ENCODE assay signal across 34 cellular contexts in the genomic region with DNA sequence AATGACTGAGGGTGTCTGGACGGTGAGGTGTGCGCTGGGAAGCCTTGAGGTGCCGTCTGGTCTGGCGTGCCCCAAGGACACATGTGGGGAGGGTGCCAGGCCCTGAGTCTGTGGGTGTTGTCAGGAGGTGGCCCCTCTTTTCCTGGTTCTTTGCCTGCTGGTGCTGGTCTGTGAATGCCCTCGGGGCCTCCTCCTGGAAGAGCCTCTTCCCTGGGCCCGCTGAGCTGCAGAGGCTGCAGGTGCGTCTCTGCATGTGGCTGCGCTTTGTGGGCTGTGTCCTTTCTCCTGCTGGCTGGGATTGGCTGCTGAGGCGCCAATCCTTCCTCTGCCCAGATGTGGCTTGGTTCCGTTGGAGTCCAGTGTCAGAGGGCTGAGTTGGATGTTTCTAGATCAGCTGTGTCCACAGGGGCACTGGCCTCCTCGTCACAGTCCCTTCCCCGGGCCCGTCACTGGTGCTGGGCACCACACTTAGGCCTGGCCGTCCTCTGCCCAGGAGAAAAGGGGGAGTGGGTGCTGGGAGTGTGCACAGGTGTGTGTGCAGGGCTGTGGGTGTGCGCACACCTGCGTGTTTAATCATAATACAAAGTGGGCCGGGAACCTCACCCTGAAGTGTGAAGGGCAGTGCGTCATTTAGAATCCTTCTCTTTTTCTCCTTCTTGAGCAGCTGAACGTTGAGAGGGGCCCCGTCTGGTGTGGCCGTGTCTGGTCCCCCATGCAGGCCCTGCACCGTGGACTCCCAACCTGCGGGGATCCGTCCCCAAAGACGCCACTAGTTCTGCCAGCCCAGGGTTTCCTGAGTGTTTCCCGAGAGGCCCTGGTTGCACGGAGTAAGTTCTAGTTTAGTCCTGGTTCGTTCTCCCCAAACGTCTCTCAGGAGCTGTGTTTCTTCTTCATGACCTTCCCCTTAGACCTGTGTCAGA. TPM values are rescaled to one million over a fixed set of nuclear protein-coding genes. Genes with fewer than 3 reads are reported as not detected.
A peak's percentile ranks its signal among the peaks of the same experiment; 100 is the strongest.
DNase-seq lines count a peak whose midpoint lies in the region; ATAC-seq and TF ChIP-seq lines count a peak whose summit lies in the region.
"Had no signal": no experiment of that assay in that cellular context is flagged by ENCODE, and none has a peak within 500 bp of the region (broad histone marks: within the 10 kb centered on the region; RNA-seq: fewer than 3 reads in every experiment).

No MANE protein-coding gene starts in this region.

- no peaks in the 10 kb centered on the region for H3K27me3 ChIP-seq in BLaER1
- peaks cover 0 to 22% (median 10%) of the 10 kb centered on the region in 3 experiments for H3K27me3 ChIP-seq in neuronal stem cell (ENCODE audit: control insufficient read depth in 3 of 3, insufficient read depth in 3 of 3, low read depth in 1 of 3, low read length in 3 of 3)
- H3K27me3 ChIP-seq: hepatocyte, ovary had no signal

- H3K18ac ChIP-seq in neuronal stem cell (ENCODE audit: low read length): peak overlapping the region; percentile 48

- H3K4ac ChIP-seq in neuronal stem cell (ENCODE audit: low read length): no peak overlapping the region

- H3K79me1 ChIP-seq in neuronal stem cell (ENCODE audit: low read depth, low read length): peaks cover 3% of the 10 kb centered on the region

- H3K14ac ChIP-seq in neuronal stem cell (ENCODE audit: low read length): peak overlapping the region; percentile 82

- POLR2A ChIA-PET in activated B cell treated with CpG ODN at 0.5 μM for 24 hours (lab: Charles Lee) (no interaction called here), WTC11 (lab: Charles Lee) (no interaction called here)

- peaks cover 98% of the 10 kb centered on the region for H4K20me1 ChIP-seq in BLaER1

- H3K4me3 ChIP-seq in BLaER1 (0 out of 2 replicates have a peak overlapping the region, but pooled peaks have one; percentile 18), neuronal stem cell (ENCODE audit: low read length in 2 of 2) (no peak overlapping the region)
- H3K4me3 ChIP-seq: esophagus muscularis mucosa, hepatocyte, K562, left lung, ovary, SJSA1, tibial artery had no signal

- intact Hi-C loops in activated B cell treated with CpG ODN at 0.5 μM for 24 hours (cut with micrococcal nuclease): no loop called here

- H3K9me3 ChIP-seq in BLaER1: peaks cover 21% of the 10 kb centered on the region
- no peaks in the 10 kb centered on the region for H3K9me3 ChIP-seq in neuronal stem cell (replicated peaks in 1 of 2; ENCODE audit: control insufficient read depth in 2 of 2, insufficient read depth in 1 of 2, low read depth in 1 of 2, low read length in 2 of 2)
- H3K9me3 ChIP-seq: esophagus muscularis mucosa, left lung, ovary, SJSA1, tibial artery had no signal

- H3K9ac ChIP-seq in BLaER1: peak overlapping the region; percentile 61
- no peak overlapping the region for H3K9ac ChIP-seq in neuronal stem cell (ENCODE audit: low read depth, low read length, poor library complexity)

- TF ChIP-seq CTCF in activated B cell treated with CpG ODN at 0.5 μM for 24 hours (IDR thresholded peaks at IDR 0.05): no peak
- no peak for TF ChIP-seq CTCF in WTC11 (IDR thresholded peaks at IDR 0.05)

- H3K4me1 ChIP-seq in BLaER1 (peaks cover 64% of the 10 kb centered on the region), neuronal stem cell (ENCODE audit: control insufficient read depth in 2 of 2, insufficient read depth in 1 of 2, low read depth in 1 of 2, low read length in 2 of 2) (peaks cover 0 to 10% of the 10 kb centered on the region in 2 donors)
- H3K4me1 ChIP-seq: left lung, SJSA1 had no signal

- H3K27me3 Mint-ChIP-seq in activated B cell treated with CpG ODN at 0.5 μM for 24 hours: no peaks in the 10 kb centered on the region
- no peaks in the 10 kb centered on the region for H3K27me3 Mint-ChIP-seq in WTC11 (ENCODE audit: low read depth)
- H3K27me3 Mint-ChIP-seq: CD4-positive, alpha-beta memory T cell; effector memory CD8-positive, alpha-beta T cell; naive thymus-derived CD8-positive, alpha-beta T cell had no signal

- H3K36me3 ChIP-seq in BLaER1: peaks cover 73% of the 10 kb centered on the region
- H3K36me3 ChIP-seq in neuronal stem cell (replicated peaks in 1 of 2; ENCODE audit: control insufficient read depth in 2 of 2, insufficient read depth in 2 of 2, low read length in 2 of 2): no peaks in the 10 kb centered on the region
- H3K36me3 ChIP-seq: brain microvascular endothelial cell, esophagus muscularis mucosa, left lung, ovary, SJSA1, tibial artery had no signal

- no peak for ATAC-seq in activated B cell treated with CpG ODN at 0.5 μM for 24 hours (ENCODE audit: low read depth)
- no peak for ATAC-seq in WTC11
- no peak for ATAC-seq in HG03159 (IDR thresholded peaks at IDR 0.05; ENCODE audit: unreplicated experiment)
- ATAC-seq: effector memory CD8-positive, alpha-beta T cell; K562; left lung; naive thymus-derived CD8-positive, alpha-beta T cell; right cardiac atrium; stimulated activated naive CD8-positive, alpha-beta T cell treated with anti-CD3 and anti-CD28 coated beads, Interleukin-15, Interleukin-2, amounts not matched to agents 100 U/mL and 50 U/mL, for 24 hours had no signal

- H2AK5ac ChIP-seq in neuronal stem cell (ENCODE audit: low read depth, low read length): peak overlapping the region; percentile 56

- H2AFZ ChIP-seq in neuronal stem cell (ENCODE audit: low read length): no peak overlapping the region
- H2AFZ ChIP-seq: hepatocyte had no signal

- DNase-seq in COLO668 (lab: John Stamatoyannopoulos, UW; ENCODE audit: unreplicated experiment): peak; percentile 11
- DNase-seq in activated B cell treated with CpG ODN at 0.5 μM for 24 hours: peak; percentile 0
- DNase-seq in neuronal stem cell (ENCODE audit: low spot score): no peak
- no peak for DNase-seq in WTC11 (ENCODE audit: low spot score)
- no peak for DNase-seq in NCI-H2029 (lab: John Stamatoyannopoulos, UW)
- DNase-seq in SW480 (ENCODE audit: low spot score): no peak
- DNase-seq: activated CD4-positive, alpha-beta T cell treated with anti-CD3 and anti-CD28 coated beads, Interleukin-2, amount 50 U/mL, for 48 hours; activated effector memory CD4-positive, alpha-beta T cell treated with anti-CD3 and anti-CD28 coated beads, Interleukin-2, amount 50 U/mL, for 16 hours; brain microvascular endothelial cell; CD4-positive, alpha-beta memory T cell; DMS153; effector memory CD8-positive, alpha-beta T cell; foreskin melanocyte; naive thymus-derived CD8-positive, alpha-beta T cell; NCI-H1105 treated with DMSO at 0.1 percent for 48 hours; NCI-H2171 treated with DMSO at 0.1 percent for 48 hours; NCI-H526 treated with DMSO at 0.1 percent for 48 hours; right cardiac atrium; stimulated activated CD4-positive, alpha-beta T cell treated with anti-CD3 and anti-CD28 coated beads, Interleukin-4, amount 100 ng/mL, for 4 hours; stimulated activated naive CD8-positive, alpha-beta T cell treated with anti-CD3 and anti-CD28 coated beads, Interleukin-15, Interleukin-2, amounts not matched to agents 100 U/mL and 50 U/mL, for 24 hours; tibial artery had no signal

- H3K4me1 Mint-ChIP-seq in activated B cell treated with CpG ODN at 0.5 μM for 24 hours (peaks cover 8% of the 10 kb centered on the region), WTC11 (peaks cover 20% of the 10 kb centered on the region)

- H3K27ac ChIP-seq in BLaER1: peak overlapping the region; percentile 85
- H3K27ac ChIP-seq in neuronal stem cell (replicated peaks; ENCODE audit: low read length): no peak overlapping the region
- H3K27ac ChIP-seq: brain microvascular endothelial cell, esophagus muscularis mucosa, hepatocyte, left lung, SJSA1, tibial artery had no signal

- H4K8ac ChIP-seq in neuronal stem cell (ENCODE audit: low read depth, low read length): peak overlapping the region; percentile 6

- H3K4me3 Mint-ChIP-seq in activated B cell treated with CpG ODN at 0.5 μM for 24 hours (no peak overlapping the region), WTC11 (no peak overlapping the region)
- H3K4me3 Mint-ChIP-seq: CD4-positive, alpha-beta memory T cell; effector memory CD8-positive, alpha-beta T cell; mesothelial cell of epicardium had no signal

- H3K27ac Mint-ChIP-seq in activated B cell treated with CpG ODN at 0.5 μM for 24 hours (no peak overlapping the region), WTC11 (no peak overlapping the region)
- H3K27ac Mint-ChIP-seq: CD4-positive, alpha-beta memory T cell; effector memory CD8-positive, alpha-beta T cell; mesothelial cell of epicardium had no signal

- no peak overlapping the region for H3K23ac ChIP-seq in neuronal stem cell (ENCODE audit: low read depth, low read length, poor library complexity)

- H2BK120ac ChIP-seq in neuronal stem cell (ENCODE audit: low read depth, low read length): no peak overlapping the region

- CTCF ChIA-PET in activated B cell treated with CpG ODN at 0.5 μM for 24 hours (lab: Charles Lee): no interaction called here
- CTCF ChIA-PET in WTC11 (lab: Charles Lee): no interaction called here

- H2BK15ac ChIP-seq in neuronal stem cell (ENCODE audit: low read length): no peak overlapping the region

- no CpG with 5 or more reads among the region's 29 CpGs for WGBS in neuronal stem cell (ENCODE audit: extremely low coverage in 2 of 2, insufficient read length in 2 of 2, insufficient replicate concordance in 1 of 2), 2 donors

- H3K4me2 ChIP-seq in BLaER1 (peak overlapping the region; percentile 99), neuronal stem cell (ENCODE audit: insufficient read depth, low read length, poor library complexity, severe bottlenecking) (no peak overlapping the region)
- H3K4me2 ChIP-seq: hepatocyte had no signal

- no peaks in the 10 kb centered on the region for H3K9me3 Mint-ChIP-seq in activated B cell treated with CpG ODN at 0.5 μM for 24 hours
- no peaks in the 10 kb centered on the region for H3K9me3 Mint-ChIP-seq in WTC11
- H3K9me3 Mint-ChIP-seq: CD4-positive, alpha-beta memory T cell; effector memory CD8-positive, alpha-beta T cell; mesothelial cell of epicardium; naive thymus-derived CD8-positive, alpha-beta T cell had no signal

- no peak overlapping the region for H4K91ac ChIP-seq in neuronal stem cell (ENCODE audit: low read depth, low read length, poor library complexity)

- no peak overlapping the region for H2BK5ac ChIP-seq in neuronal stem cell (ENCODE audit: low read length)

- H2BK12ac ChIP-seq in neuronal stem cell (ENCODE audit: low read length): no peak overlapping the region

- H3K36me3 Mint-ChIP-seq in activated B cell treated with CpG ODN at 0.5 μM for 24 hours (ENCODE audit: low read depth): peaks cover 40% of the 10 kb centered on the region
- no peaks in the 10 kb centered on the region for H3K36me3 Mint-ChIP-seq in WTC11
- H3K36me3 Mint-ChIP-seq: mesothelial cell of epicardium had no signal

TF ChIP-seq in WTC11, 78 proteins besides CTCF, POLR2A, EP300 and RAD21 (continues in another document):
- TF ChIP-seq HMGA2 (CRISPR knock-in tag; IDR thresholded peaks at IDR 0.05): no peak

RNA-seq across cellular contexts. Expression of a gene that starts 35.5 kb away (rescaled TPM):
- total RNA-seq in activated B cell treated with CpG ODN at 0.5 μM for 24 hours: 0.12 TPM in 1 of 2 replicates, not detected in the other
- not detected for polyA plus RNA-seq in neuronal stem cell (2013, experiment 1 of 2)
- not detected for polyA plus RNA-seq in neuronal stem cell (2013, experiment 2 of 2)
- total RNA-seq in WTC11 (2021): not detected in 3 replicates
- total RNA-seq: hepatocyte; HT-29; K562; MCF 10A; mesothelial cell of epicardium; naive thymus-derived CD8-positive, alpha-beta T cell; right cardiac atrium; RPMI7951; SJSA1; T-helper 1 cell treated with Interleukin-12 subunit alpha and Interleukin-12 subunit beta and Interleukin-4 antibody, amounts not matched to agents 30 ng/mL and 1 ng/mL, for 36 hours had no signal
- polyA plus RNA-seq: CD4-positive, alpha-beta memory T cell; hepatocyte; K562; naive thymus-derived CD8-positive, alpha-beta T cell; ovary had no signal

RNA-seq across cellular contexts. Expression of a gene that starts 46.4 kb away (rescaled TPM):
- total RNA-seq in activated B cell treated with CpG ODN at 0.5 μM for 24 hours (2.6 and 3.5 TPM in 2 replicates), WTC11 (2021) (0.25 to 0.52 TPM (median 0.30 TPM) in 3 replicates)
- polyA plus RNA-seq in neuronal stem cell (2013, experiment 1 of 2): not detected
- not detected for polyA plus RNA-seq in neuronal stem cell (2013, experiment 2 of 2)
- total RNA-seq: hepatocyte, HT-29, MCF 10A, mesothelial cell of epicardium, RPMI7951, SJSA1 had no signal

Comparison
In these comparisons a context has a peak if more than half of its experiments do, and no peak if none do; other contexts are left out.
1. DNase-seq: peak in COLO668 (single experiment) and activated B cell treated with CpG ODN at 0.5 μM for 24 hours (single experiment); none in neuronal stem cell (single experiment), WTC11 (single experiment), NCI-H2029 (single experiment) and SW480 (single experiment).